Comparison of ENCODE assay signal across 21 cellular contexts in the genomic region with DNA sequence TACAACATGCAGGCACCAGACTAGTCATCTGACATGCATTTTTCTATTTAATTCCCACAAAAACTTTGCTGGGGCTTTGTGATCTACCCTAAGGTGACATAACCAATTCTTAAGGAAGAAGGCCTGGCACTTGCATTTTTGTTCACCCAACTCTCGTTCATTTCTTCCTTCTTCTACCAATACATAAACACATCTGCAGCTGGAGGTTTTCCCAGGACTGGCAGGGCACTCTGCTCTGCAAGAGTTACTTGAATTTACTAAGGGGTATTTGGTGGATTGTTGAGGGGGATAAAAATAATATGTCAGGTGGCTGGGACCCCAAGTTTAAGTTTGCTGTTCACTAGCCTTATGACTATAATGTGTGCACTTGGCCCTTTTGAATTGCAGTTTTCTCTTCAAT.
"Had no signal": no experiment of that assay in that cellular context is flagged by ENCODE, and none has a peak within 500 bp of the region (broad histone marks: within the 10 kb centered on the region; RNA-seq: fewer than 3 reads in every experiment).

No MANE protein-coding gene starts in this region.

- DNase-seq: colonic mucosa; cortex of kidney; effector CD8-positive, alpha-beta T cell; effector memory CD8-positive, alpha-beta T cell; endodermal cell; erythroblast; esophagus squamous epithelium; gastrocnemius medialis; glutamatergic neuron; head of caudate nucleus; heart right ventricle; hippocampal formation; left cardiac atrium; left lung; left ventricle myocardium superior; lower lobe of right lung; mesenchymal stem cell; midbrain; naive thymus-derived CD4-positive, alpha-beta T cell had no signal

- ATAC-seq: effector memory CD8-positive, alpha-beta T cell; esophagus mucosa; gastrocnemius medialis; heart right ventricle; left lung; left ventricle myocardium superior; lower lobe of right lung; naive thymus-derived CD4-positive, alpha-beta T cell had no signal

- H3K36me3 ChIP-seq: colonic mucosa, esophagus squamous epithelium, gastrocnemius medialis, heart right ventricle, left lung, lower lobe of right lung had no signal

- H3K4me1 ChIP-seq: colonic mucosa, esophagus squamous epithelium, gastrocnemius medialis, left lung, lower lobe of right lung had no signal

- H3K4me3 ChIP-seq: colonic mucosa, esophagus squamous epithelium, gastrocnemius medialis, heart right ventricle, left lung, lower lobe of right lung had no signal

- H3K27ac ChIP-seq: colonic mucosa, epithelial cell of prostate, esophagus squamous epithelium, gastrocnemius medialis, left lung, lower lobe of right lung had no signal

- H3K9me3 ChIP-seq: colonic mucosa, esophagus squamous epithelium, gastrocnemius medialis, left lung, lower lobe of right lung had no signal

- H3K27me3 ChIP-seq: colonic mucosa, gastrocnemius medialis, heart right ventricle, left lung had no signal
